In the genomic region with DNA sequence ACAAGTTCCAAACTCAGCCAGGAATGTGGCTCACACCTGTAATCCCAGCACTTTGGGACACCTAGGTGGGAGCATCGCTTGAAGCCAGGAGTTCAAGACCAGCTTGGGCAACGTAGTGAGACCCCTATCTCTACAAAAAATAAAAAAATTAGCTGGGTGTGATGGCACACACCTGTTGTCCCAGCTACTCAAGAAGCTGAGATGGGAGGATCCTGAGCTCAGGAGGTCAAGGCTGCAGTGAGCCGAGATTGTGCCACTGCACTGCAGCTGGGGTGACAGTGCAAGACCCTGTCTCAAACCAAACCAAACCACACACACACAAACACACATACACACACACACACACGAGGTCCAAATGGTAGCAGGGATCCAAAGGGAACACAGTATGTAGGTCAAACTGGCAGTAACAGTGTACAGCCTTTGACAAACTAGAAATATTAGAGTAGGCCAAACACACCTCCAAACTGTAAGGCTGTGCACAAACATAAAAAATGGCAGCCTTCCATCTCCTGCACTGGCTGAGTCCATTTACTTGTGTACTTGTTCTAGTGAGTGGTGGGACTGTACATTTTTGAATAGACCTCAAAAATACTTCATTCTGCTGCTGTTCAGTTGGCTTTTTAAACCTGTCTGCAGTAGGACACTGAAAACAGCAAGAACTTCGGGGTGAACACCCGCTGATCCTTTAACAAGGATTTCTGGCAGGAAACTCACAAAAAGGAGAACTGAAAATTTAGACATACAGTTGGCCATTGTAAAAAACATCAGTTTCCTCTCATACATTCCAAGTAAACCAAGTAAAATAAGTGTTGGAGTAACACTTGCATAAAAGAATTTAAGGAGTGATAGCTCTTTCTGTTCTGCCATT, we compare ENCODE assay signal across 1 cellular context.
TF ChIP-seq lines count a peak whose summit lies in the region.

No MANE protein-coding gene starts in this region.

TF ChIP-seq in HepG2, 621 proteins besides CTCF, POLR2A, EP300 and RAD21:
- TF ChIP-seq ZBTB33 (CRISPR knock-in tag; IDR thresholded peaks at IDR 0.05) (no peak), RBM22 (optimal IDR thresholded peaks at IDR 0.05; ENCODE audit: low read length) (peak; percentile 28), PAF1 (CRISPR knock-in tag; IDR thresholded peaks at IDR 0.05) (0 out of 2 replicates have a peak, but pooled peaks have one; percentile 12)
